8 cellular contexts compared by ENCODE assay signal in the genomic region with DNA sequence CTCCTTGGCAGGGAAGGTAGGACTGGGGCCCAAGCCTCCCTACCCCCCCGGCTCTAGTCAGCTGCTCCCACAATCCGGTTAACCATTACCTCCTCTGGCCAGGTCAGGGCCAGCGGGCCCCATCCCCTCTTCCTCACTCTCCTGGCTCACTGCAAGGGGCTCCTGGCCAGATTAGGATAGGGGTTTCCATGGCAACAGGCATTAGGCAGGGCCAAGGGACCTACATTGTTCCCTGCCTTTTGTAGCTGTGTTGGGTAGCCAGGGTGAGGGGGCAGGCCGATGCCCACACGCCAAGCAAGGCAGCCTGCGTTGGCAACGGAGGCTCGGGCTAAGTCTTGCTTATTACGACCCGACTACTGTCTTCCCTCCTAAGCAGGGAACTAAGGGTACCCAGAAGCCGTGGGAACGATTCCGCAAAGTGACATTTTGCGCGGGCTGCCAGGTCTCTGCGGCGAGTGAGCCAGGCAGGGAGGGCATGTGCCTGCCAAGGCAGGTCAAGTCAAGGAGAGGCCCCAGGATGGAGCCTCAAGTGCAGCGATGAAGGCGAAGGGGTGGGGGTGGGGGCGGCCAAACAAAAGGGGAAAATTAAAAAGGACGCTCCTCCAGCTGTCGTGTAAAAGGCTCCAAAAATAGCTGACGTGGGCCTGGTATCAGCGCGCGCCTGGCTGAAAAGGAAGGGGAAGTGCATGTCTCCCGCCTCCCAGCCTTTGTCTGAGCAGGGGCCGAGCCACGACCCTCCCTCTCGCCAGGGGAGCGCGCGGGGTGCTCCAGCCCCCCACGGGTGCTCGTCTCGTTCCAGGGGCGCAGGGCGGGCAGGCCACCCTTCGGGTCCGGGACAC. TPM values are rescaled to one million over a fixed set of nuclear protein-coding genes. Genes with fewer than 3 reads are reported as not detected.
A peak's percentile ranks its signal among the peaks of the same experiment; 100 is the strongest.
DNase-seq lines count a peak whose midpoint lies in the region; ATAC-seq and TF ChIP-seq lines count a peak whose summit lies in the region.

No MANE protein-coding gene starts in this region.

- peaks cover 30% of the 10 kb centered on the region for H3K4me1 ChIP-seq in A673 (ENCODE audit: insufficient read depth, low read length, poor library complexity, severe bottlenecking)

- H3K4me3 ChIP-seq in A673 (ENCODE audit: low read depth, low read length, poor library complexity, severe bottlenecking) (peak overlapping the region; percentile 96), foreskin fibroblast (ENCODE audit: low read depth in 1 of 2, low read length in 2 of 2) (peak overlapping the region; percentile 64 to 69)

- peak overlapping the region; percentile 84 for H3K4me3 Mint-ChIP-seq in activated T-cell treated with anti-CD3 and anti-CD28 coated beads, Interleukin-2, amount 50 U/mL, for 4 hours
- H3K4me3 Mint-ChIP-seq in nephron progenitor cell, result peak overlapping the region; percentile 87

- TF ChIP-seq CTCF in A673 (conservative IDR thresholded peaks at IDR 0.05; ENCODE audit: low read depth, low read length) (no peak), foreskin fibroblast (IDR thresholded peaks at IDR 0.05; ENCODE audit: low read depth, low read length) (no peak), nephron progenitor cell (IDR thresholded peaks at IDR 0.05) (no peak)

- peak overlapping the region; percentile 93 for H3K27ac ChIP-seq in A673 (ENCODE audit: low read depth, low read length, poor library complexity, severe bottlenecking)

- POLR2A ChIA-PET in A673 (lab: Charles Lee; ENCODE audit: low non-redundant PET), result no interaction called here

- no peak overlapping the region for H3K27ac Mint-ChIP-seq in nephron progenitor cell

- H3K36me3 Mint-ChIP-seq in activated T-cell treated with anti-CD3 and anti-CD28 coated beads, Interleukin-2, amount 50 U/mL, for 4 hours (ENCODE audit: insufficient read depth), result no peaks in the 10 kb centered on the region
- no peaks in the 10 kb centered on the region for H3K36me3 Mint-ChIP-seq in nephron progenitor cell (ENCODE audit: low read depth)

- CTCF ChIA-PET in A673 (lab: Charles Lee), result no interaction called here

- H3K36me3 ChIP-seq in A673 (ENCODE audit: insufficient read depth, low read length, poor library complexity, severe bottlenecking), result no peaks in the 10 kb centered on the region

- H3K9me3 Mint-ChIP-seq in activated T-cell treated with anti-CD3 and anti-CD28 coated beads, Interleukin-2, amount 50 U/mL, for 4 hours, result no peaks in the 10 kb centered on the region
- no peaks in the 10 kb centered on the region for H3K9me3 Mint-ChIP-seq in nephron progenitor cell

- no peaks in the 10 kb centered on the region for H3K27me3 Mint-ChIP-seq in activated T-cell treated with anti-CD3 and anti-CD28 coated beads, Interleukin-2, amount 50 U/mL, for 4 hours (ENCODE audit: low read depth)
- peaks cover 20% of the 10 kb centered on the region for H3K27me3 Mint-ChIP-seq in nephron progenitor cell (ENCODE audit: low read depth, poor library complexity)

- intact Hi-C loops in A673 (cut with micrococcal nuclease; ENCODE audit: unreplicated experiment), result no loop called here

- peaks cover 56% of the 10 kb centered on the region for H3K4me1 Mint-ChIP-seq in activated T-cell treated with anti-CD3 and anti-CD28 coated beads, Interleukin-2, amount 50 U/mL, for 4 hours (ENCODE audit: low read depth)
- H3K4me1 Mint-ChIP-seq in nephron progenitor cell, result peaks cover 79% of the 10 kb centered on the region

- ATAC-seq in GM18502 (IDR thresholded peaks at IDR 0.05; ENCODE audit: poor library complexity, unreplicated experiment) (peak; percentile 1), HG02610 (IDR thresholded peaks at IDR 0.05; ENCODE audit: unreplicated experiment) (no peak)
- ATAC-seq in activated T-cell treated with anti-CD3 and anti-CD28 coated beads, Interleukin-2, amount 50 U/mL, for 4 hours, result no peak

- BruUV-seq in A673 (replicated peaks; lab: Mats Ljungman, UMichigan), result no TSS peak

- DNase-seq in A673 (ENCODE audit: low spot score) (peak; percentile 39), NCI-H1092 (lab: John Stamatoyannopoulos, UW) (peak; percentile 20), foreskin fibroblast (peak in 1 of 2 donors; percentile 44), nephron progenitor cell (peak; percentile 40), epidermal melanocyte (ENCODE audit: insufficient read length, low spot score) (no peak)
- no peak for DNase-seq in activated T-cell treated with anti-CD3 and anti-CD28 coated beads, Interleukin-2, amount 50 U/mL, for 4 hours

- no peaks in the 10 kb centered on the region for H3K27me3 ChIP-seq in A673 (replicated peaks; ENCODE audit: insufficient read depth, low read depth, low read length, poor library complexity)

- H3K9me3 ChIP-seq in A673 (ENCODE audit: low read depth, low read length, poor library complexity, severe bottlenecking), result no peaks in the 10 kb centered on the region

RNA-seq across cellular contexts. Expression of a gene that starts 0.9 kb away (rescaled TPM):
- total RNA-seq in A673 (2021), result 99.0 and 120 TPM in 2 replicates
- 10 to 100 TPM; 32.8 to 45.1 (median 43.3) TPM for total RNA-seq in activated T-cell treated with anti-CD3 and anti-CD28 coated beads, Interleukin-2, amount 50 U/mL, for 4 hours

Comparison
In these comparisons a context has a peak if more than half of its experiments do, and no peak if none do; other contexts are left out.
1. DNase-seq: peak in A673 (single experiment), NCI-H1092 (single experiment) and nephron progenitor cell (single experiment); none in activated T-cell treated with anti-CD3 and anti-CD28 coated beads, Interleukin-2, amount 50 U/mL, for 4 hours (single experiment) and epidermal melanocyte (single experiment).